Comparison of ENCODE assay signal across 9 cellular contexts in genomic region chr14:77076118-77076631, GRCh38. TPM values are rescaled to one million over a fixed set of nuclear protein-coding genes. Genes with fewer than 3 reads are reported as not detected.
DNase-seq lines count a peak whose midpoint lies in the region; ATAC-seq and TF ChIP-seq lines count a peak whose summit lies in the region.
"Had no signal": no experiment of that assay in that cellular context is flagged by ENCODE, and none has a peak within 500 bp of the region (broad histone marks: within the 10 kb centered on the region; RNA-seq: fewer than 3 reads in every experiment).

No MANE protein-coding gene starts in this region.

- ATAC-seq in psoas muscle (peak; percentile 55 to 89 (median 84)), GM19455 (IDR thresholded peaks at IDR 0.05; ENCODE audit: unreplicated experiment) (no peak)

- H3K36me3 ChIP-seq in iPS-15b (ENCODE audit: control insufficient read depth, insufficient read depth, low read length) (no peaks in the 10 kb centered on the region), psoas muscle (ENCODE audit: insufficient read depth in 1 of 2, low read depth in 1 of 2) (no peaks in the 10 kb centered on the region)

- intact Hi-C loops in psoas muscle (cut with DNase I), result no loop called here

- WGBS in psoas muscle, 3 donors, result 17 to 30% (median 20%) methylated on average over 10 of the region's 10 CpGs

- H3K27ac ChIP-seq in psoas muscle, result peak overlapping the region; percentile 62
- H3K27ac ChIP-seq: KMS-11 had no signal

- H3K9me3 ChIP-seq in iPS-15b (ENCODE audit: control insufficient read depth, insufficient read depth, low read length), result no peaks in the 10 kb centered on the region
- peaks cover 11% of the 10 kb centered on the region for H3K9me3 ChIP-seq in psoas muscle

- TF ChIP-seq CTCF in cardiac fibroblast (IDR thresholded peaks at IDR 0.05; ENCODE audit: low read depth, low read length) (no peak), psoas muscle (IDR thresholded peaks at IDR 0.05) (no peak)

- peaks cover 17% of the 10 kb centered on the region for H3K4me1 ChIP-seq in iPS-15b (ENCODE audit: control insufficient read depth, insufficient read depth, low read length)
- peaks cover 13% of the 10 kb centered on the region for H3K4me1 ChIP-seq in psoas muscle

- H3K9ac ChIP-seq in iPS-15b (ENCODE audit: low read depth, low read length), result peak overlapping the region; percentile 47
- H3K9ac ChIP-seq: KMS-11 had no signal

- H3K4me3 ChIP-seq in cardiac fibroblast (replicated peaks in 1 of 2; ENCODE audit: low read depth in 2 of 2, low read length in 2 of 2) (peak overlapping the region; percentile 19 to 21), iPS-15b (ENCODE audit: low read depth, low read length) (peak overlapping the region; percentile 39), psoas muscle (peak overlapping the region; percentile 31)

- peak; percentile 60 for DNase-seq in ELF-1 (ENCODE audit: low read depth, low spot score)
- peak; percentile 87 to 97 for DNase-seq in cardiac fibroblast (ENCODE audit: low read depth in 2 of 2)
- peak; percentile 81 to 91 for DNase-seq in psoas muscle
- DNase-seq in MV-4-11 (lab: John Stamatoyannopoulos, UW), result no peak
- no peak for DNase-seq in hepatic stellate cell (ENCODE audit: low spot score)
- DNase-seq in SKM-1 treated with dmso at 0.1 percent for 144 hours (lab: John Stamatoyannopoulos, UW; ENCODE audit: unreplicated experiment), result no peak

- H3K27me3 ChIP-seq in iPS-15b (ENCODE audit: control insufficient read depth, insufficient read depth, low read length) (no peaks in the 10 kb centered on the region), psoas muscle (ENCODE audit: insufficient read depth in 3 of 3, low read length in 2 of 3) (no peaks in the 10 kb centered on the region)

RNA-seq across cellular contexts. Expression of gene CIPC, which starts 21.9 kb away (rescaled TPM):
- total RNA-seq in psoas muscle, result 100 to 1,000 TPM in 3 of 4 donors, 10 to 100 TPM in 1; 83.8 to 133 (median 112) TPM
- 100 to 1,000 TPM in 1 of 3 donors, 10 to 100 TPM in 2; 23.1 to 116 (median 54.9) TPM for polyA plus RNA-seq in psoas muscle

RNA-seq across cellular contexts. Expression of gene IRF2BPL, which starts 47.7 kb away (rescaled TPM):
- 10 to 100 TPM in 3 of 4 donors, 1 to 10 TPM in 1; 9.7 to 26.3 (median 21.7) TPM for total RNA-seq in psoas muscle
- polyA plus RNA-seq in psoas muscle, result 1 to 10 TPM; 3.8 to 9.5 (median 4.4) TPM

Comparison
In these comparisons a context has a peak if more than half of its experiments do, and no peak if none do; other contexts are left out.
1. DNase-seq: peak in ELF-1 (single experiment), cardiac fibroblast (2 of 2) and psoas muscle (2 of 2); none in MV-4-11 (single experiment), hepatic stellate cell (single experiment) and SKM-1 treated with dmso at 0.1 percent for 144 hours (single experiment).
2. Peak in every context shown above with its lines, with median percentiles within 50 percentile points of each other: H3K4me3 ChIP-seq.